1 cellular context compared by ENCODE assay signal in the genomic region with DNA sequence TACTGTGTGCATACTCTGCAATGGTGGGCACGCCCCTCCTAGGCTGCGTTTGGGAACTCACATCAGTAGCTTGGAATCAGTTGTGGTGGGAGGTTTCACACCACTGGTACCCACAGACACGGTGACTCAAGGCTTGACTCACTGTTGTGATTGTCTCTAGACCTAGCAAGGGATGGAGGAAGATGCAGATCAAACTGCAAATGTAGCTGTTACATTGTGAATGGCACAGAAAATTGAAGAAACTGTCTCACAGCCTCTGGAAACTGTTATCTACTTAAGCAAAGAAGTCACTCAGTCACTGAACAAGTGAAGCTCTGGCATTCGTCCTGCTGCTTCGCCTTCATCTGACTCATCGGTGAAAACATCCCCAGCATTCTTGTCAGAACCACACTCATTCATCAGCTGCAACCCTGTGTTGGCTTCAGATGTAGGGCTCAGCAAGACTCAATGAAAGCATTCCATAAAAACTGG.
TF ChIP-seq lines count a peak whose summit lies in the region.

No MANE protein-coding gene starts in this region.

TF ChIP-seq in HepG2, 621 proteins besides CTCF, POLR2A, EP300 and RAD21:
- TF ChIP-seq PRPF4 (IDR thresholded peaks at IDR 0.05; ENCODE audit: low read depth, low read length, poor library complexity, severe bottlenecking) (no peak), ZNF777 (CRISPR knock-in tag; IDR thresholded peaks at IDR 0.05) (no peak), CBX5 (CRISPR knock-in tag; IDR thresholded peaks at IDR 0.05; ENCODE audit: borderline replicate concordance) (no peak)
